In genomic region chr12:1497161-1497560, GRCh38 we compare ENCODE assay signal across 19 cellular contexts.
DNase-seq lines count a peak whose midpoint lies in the region; ATAC-seq, FAIRE-seq and TF ChIP-seq lines count a peak whose summit lies in the region.
"Had no signal": no experiment of that assay in that cellular context is flagged by ENCODE, and none has a peak within 500 bp of the region (broad histone marks: within the 10 kb centered on the region; RNA-seq: fewer than 3 reads in every experiment).

No MANE protein-coding gene starts in this region.

- WGBS in IMR-90 (ENCODE audit: extremely low coverage in 2 of 2, insufficient read length in 1 of 2), 2 experiments = no CpG with 5 or more reads among the region's 4 CpGs
- 95 to 99% methylated on average over 4 of the region's 4 CpGs for WGBS in thyroid gland, 2 donors

- H2BK20ac ChIP-seq in IMR-90 (ENCODE audit: low read depth, low read length) = 0 out of 2 replicates have a peak overlapping the region, but pooled peaks have one; percentile 20

- peaks cover 6% of the 10 kb centered on the region; the same call in 1 of the 2 replicates for H3K36me3 ChIP-seq in IMR-90 (ENCODE audit: control insufficient read depth, insufficient read depth, low read length)
- H3K36me3 ChIP-seq in osteoblast (ENCODE audit: insufficient read depth, low read length) = peaks cover 8% of the 10 kb centered on the region
- no peaks in the 10 kb centered on the region for H3K36me3 ChIP-seq in thyroid gland

- H4K8ac ChIP-seq in IMR-90 (ENCODE audit: low read depth in 2 of 2, low read length in 2 of 2) = peak overlapping the region in 1 of 2 experiments; percentile 11; a peak in 1 of 4 replicates

- H3K4me1 Mint-ChIP-seq in chondrocyte (ENCODE audit: low read depth) = peaks cover 48% of the 10 kb centered on the region
- no peaks in the 10 kb centered on the region for H3K4me1 Mint-ChIP-seq in natural killer cell
- H3K4me1 Mint-ChIP-seq: B cell, GM23338 had no signal

- H3K27me3 Mint-ChIP-seq in chondrocyte (ENCODE audit: low read depth) (no peaks in the 10 kb centered on the region), natural killer cell (ENCODE audit: low read depth in 2 of 2) (no peaks in the 10 kb centered on the region)
- H3K27me3 Mint-ChIP-seq: IgD-negative memory B cell had no signal

- no peaks in the 10 kb centered on the region for H3K79me1 ChIP-seq in IMR-90 (ENCODE audit: low read depth in 1 of 2, low read length in 2 of 2)

- H3K4me2 ChIP-seq in IMR-90 (ENCODE audit: low read depth, low read length) (no peak overlapping the region), osteoblast (ENCODE audit: insufficient read depth, low read length) (peak overlapping the region; percentile 81)
- H3K4me2 ChIP-seq: A549, GM23338 had no signal

- no peak for TF ChIP-seq CTCF in IMR-90 (conservative IDR thresholded peaks at IDR 0.05; ENCODE audit: low read depth, low read length)
- no peak for TF ChIP-seq CTCF in chondrocyte (IDR thresholded peaks at IDR 0.05)
- TF ChIP-seq CTCF in osteoblast (IDR thresholded peaks at IDR 0.05; ENCODE audit: extremely low read depth, low read depth, low read length) = no peak
- no peak for TF ChIP-seq CTCF in thyroid gland (IDR thresholded peaks at IDR 0.05)
- no peak for TF ChIP-seq CTCF in natural killer cell (IDR thresholded peaks at IDR 0.05)

- no peak overlapping the region for H3K4me3 Mint-ChIP-seq in chondrocyte (ENCODE audit: unreplicated experiment)
- H3K4me3 Mint-ChIP-seq in natural killer cell = no peak overlapping the region
- H3K4me3 Mint-ChIP-seq: B cell, GM23338, IgD-negative memory B cell had no signal

- H2BK5ac ChIP-seq in IMR-90 (ENCODE audit: low read depth, low read length, poor library complexity, severe bottlenecking) = no peak overlapping the region

- no peak overlapping the region for H2AFZ ChIP-seq in IMR-90 (replicated peaks; ENCODE audit: low read length, poor library complexity)
- no peak overlapping the region for H2AFZ ChIP-seq in osteoblast (ENCODE audit: low read length)
- H2AFZ ChIP-seq: GM23338 had no signal

- no TSS peak for BruUV-seq in IMR-90 (replicated peaks; lab: Mats Ljungman, UMichigan)

- no peak for DNase-seq in IMR-90
- no peak for DNase-seq in chondrocyte (ENCODE audit: low spot score)
- DNase-seq in osteoblast (ENCODE audit: insufficient read length, low spot score, missing footprints) = no peak
- DNase-seq in urothelium cell line (ENCODE audit: low spot score) = no peak
- no peak for DNase-seq in thyroid gland
- no peak for DNase-seq in natural killer cell
- DNase-seq: MV-4-11, NCI-H1105 treated with DMSO at 0.1 percent for 48 hours, NCI-H2081, NCI-H2171, NCI-H524 treated with DMSO at 0.1 percent for 48 hours, RPMI8226, SW 1271 had no signal

- peak overlapping the region; percentile 98 for H3K27ac Mint-ChIP-seq in chondrocyte (ENCODE audit: unreplicated experiment)
- no peak overlapping the region for H3K27ac Mint-ChIP-seq in natural killer cell
- H3K27ac Mint-ChIP-seq: B cell, GM23338, IgD-negative memory B cell had no signal

- no peak overlapping the region for H2BK15ac ChIP-seq in IMR-90 (ENCODE audit: low read depth, low read length)

- peak overlapping the region; percentile 59; the same call in 1 of the 2 replicates for H3K4ac ChIP-seq in IMR-90 (ENCODE audit: low read depth, low read length)

- H3K14ac ChIP-seq in IMR-90 (replicated peaks; ENCODE audit: low read depth, low read length) = 0 out of 2 replicates have a peak overlapping the region, but pooled peaks have one; percentile 24

- H3K27ac ChIP-seq in IMR-90 (ENCODE audit: insufficient read depth, low read length) (no peak overlapping the region), osteoblast (ENCODE audit: low read depth, low read length) (no peak overlapping the region), thyroid gland (no peak overlapping the region)
- H3K27ac ChIP-seq: A549, SK-N-MC had no signal

- dilution Hi-C loops in IMR-90 (cut with HindIII; ENCODE audit: low sequenced_read_pairs, unreplicated experiment) = no loop called here

- peak; percentile 63 for FAIRE-seq in urothelium cell line (lab: Jason Lieb, UNC)
- FAIRE-seq: A549 had no signal

- TF ChIP-seq RAD21 in IMR-90 (IDR thresholded peaks at IDR 0.05; ENCODE audit: low read length) = no peak

- no peak overlapping the region for H3K18ac ChIP-seq in IMR-90 (ENCODE audit: low read depth, low read length)

- no peak overlapping the region for H3K23ac ChIP-seq in IMR-90 (ENCODE audit: low read depth, low read length)

- H3K9me3 ChIP-seq in IMR-90 (ENCODE audit: control insufficient read depth, insufficient read depth, low read length) (no peaks in the 10 kb centered on the region), osteoblast (ENCODE audit: low read depth, low read length) (no peaks in the 10 kb centered on the region), thyroid gland (no peaks in the 10 kb centered on the region)
- H3K9me3 ChIP-seq: A549 had no signal

- no peak overlapping the region for H2AK9ac ChIP-seq in IMR-90 (replicated peaks; ENCODE audit: low read depth, low read length, poor library complexity)

- H3K4me1 ChIP-seq in IMR-90 (ENCODE audit: control insufficient read depth, insufficient read depth, low read length) (peaks cover 13% of the 10 kb centered on the region), osteoblast (ENCODE audit: insufficient read depth, low read length) (peaks cover 28% of the 10 kb centered on the region), thyroid gland (peaks cover 0 to 8% of the 10 kb centered on the region in 2 donors)

- H3K56ac ChIP-seq in IMR-90 (ENCODE audit: extremely low read depth, insufficient read depth, low read length) = no peak overlapping the region

- H3K9ac ChIP-seq in IMR-90 (ENCODE audit: low read depth, low read length) = no peak overlapping the region

- POLR2A ChIA-PET in IMR-90 (lab: Charles Lee; ENCODE audit: unreplicated experiment) = interaction anchor here (0.7 kb wide), 1 partner anchor 13 kb away, joined by 3 read pairs; no protein-coding TSS in a partner anchor

- peaks cover 9% of the 10 kb centered on the region for H3K36me3 Mint-ChIP-seq in chondrocyte (ENCODE audit: low read depth)
- no peaks in the 10 kb centered on the region for H3K36me3 Mint-ChIP-seq in natural killer cell

- no peaks in the 10 kb centered on the region for H3K79me2 ChIP-seq in osteoblast (ENCODE audit: insufficient read depth, low read length)

- peaks cover 6% of the 10 kb centered on the region; the same call in 1 of the 2 replicates for H3K9me1 ChIP-seq in IMR-90 (ENCODE audit: insufficient read depth, low read length)

- in situ Hi-C loops in IMR-90 (cut with MboI; ENCODE audit: low sequenced_read_pairs) = no loop called here

- H2AK5ac ChIP-seq in IMR-90 (ENCODE audit: low read depth, low read length) = peak overlapping the region; percentile 47; the same call in 1 of the 2 replicates

- no peaks in the 10 kb centered on the region for H3K9me3 Mint-ChIP-seq in chondrocyte (ENCODE audit: low read depth)
- H3K9me3 Mint-ChIP-seq in natural killer cell = no peaks in the 10 kb centered on the region
- H3K9me3 Mint-ChIP-seq: IgD-negative memory B cell had no signal

- H4K20me1 ChIP-seq in IMR-90 (ENCODE audit: insufficient read depth, low read length) (no peaks in the 10 kb centered on the region), osteoblast (ENCODE audit: insufficient read depth, low read length) (no peaks in the 10 kb centered on the region)

- ATAC-seq in IMR-90 (ENCODE audit: low read depth) = no peak
- ATAC-seq in HG02970 (IDR thresholded peaks at IDR 0.05; ENCODE audit: low FRiP score, unreplicated experiment) = no peak
- ATAC-seq in natural killer cell = no peak
- ATAC-seq: A549 had no signal

- H2BK120ac ChIP-seq in IMR-90 (ENCODE audit: low read depth, low read length) = 0 out of 2 replicates have a peak overlapping the region, but pooled peaks have one; percentile 31

- CTCF ChIA-PET in IMR-90 (lab: Yijun Ruan, JAX) = interaction anchor here (0.6 kb wide), 1 partner anchor 78 kb away, joined by 4 read pairs; no protein-coding TSS in a partner anchor

- no peak overlapping the region for H4K5ac ChIP-seq in IMR-90 (ENCODE audit: low read depth, low read length)

- H3K4me3 ChIP-seq in IMR-90 (ENCODE audit: insufficient read depth, low read depth, low read length) (no peak overlapping the region), osteoblast (ENCODE audit: insufficient read depth, low read length) (peak overlapping the region; percentile 61), thyroid gland (replicated peaks in 1 of 3) (no peak overlapping the region)
- H3K4me3 ChIP-seq: A549, GM23338, SK-N-MC had no signal

- H3K27me3 ChIP-seq in IMR-90 (ENCODE audit: control insufficient read depth, insufficient read depth, low read length) (no peaks in the 10 kb centered on the region), osteoblast (ENCODE audit: insufficient read depth, low read length) (no peaks in the 10 kb centered on the region), thyroid gland (no peaks in the 10 kb centered on the region)

- H4K91ac ChIP-seq in IMR-90 (ENCODE audit: insufficient read depth, low read depth, low read length) = no peak overlapping the region

- TF ChIP-seq POLR2A in IMR-90 (IDR thresholded peaks at IDR 0.05; ENCODE audit: low read depth, low read length) (no peak), thyroid gland (IDR thresholded peaks at IDR 0.05) (no peak)

- intact Hi-C loops in IMR-90 (cut with micrococcal nuclease) (no loop called here), thyroid gland (cut with DNase I) (no loop called here), natural killer cell (cut with micrococcal nuclease) (no loop called here)

TF ChIP-seq in IMR-90, 13 proteins besides CTCF, POLR2A, EP300 and RAD21:
- TF ChIP-seq MXI1 (IDR thresholded peaks at IDR 0.05; ENCODE audit: borderline replicate concordance, low read depth, low read length) (no peak), FOS (IDR thresholded peaks at IDR 0.05; ENCODE audit: low read depth, low read length) (no peak)
